1 cellular context compared by ENCODE assay signal in genomic region chr16:11742536-11743307, GRCh38.
TF ChIP-seq lines count a peak whose summit lies in the region.

Gene TXNDC11 (minus strand): TSS chr16:11742857. CDS start chr16:11742730, 127 bp downstream.

TF ChIP-seq in K562, 482 proteins besides CTCF, POLR2A, EP300 and RAD21 (continued from another document and continues in another):
- TF ChIP-seq CHAMP1 (IDR thresholded peaks at IDR 0.05), result no peak
- no peak for TF ChIP-seq HDAC6 (IDR thresholded peaks at IDR 0.05; ENCODE audit: low read depth, low read length)
- no peak; the same call in 1 of the 2 replicates for TF ChIP-seq ZNF511 (CRISPR knock-in tag; IDR thresholded peaks at IDR 0.05)
- no peak for TF ChIP-seq RCOR1 (IDR thresholded peaks at IDR 0.05; ENCODE audit: borderline replicate concordance in 1 of 2, low read depth in 2 of 2, low read length in 2 of 2)
- no peak; a peak in 1 of 4 replicates for TF ChIP-seq TBL1XR1 (IDR thresholded peaks at IDR 0.05; ENCODE audit: low read length in 2 of 2)
- peak; percentile 47; the same call in 1 of the 2 replicates for TF ChIP-seq MBD2 (IDR thresholded peaks at IDR 0.05; ENCODE audit: borderline replicate concordance, low read depth)
- peak; percentile 73 for TF ChIP-seq KDM2B (CRISPR knock-in tag; IDR thresholded peaks at IDR 0.05)
- no peak for TF ChIP-seq BRCA1 (IDR thresholded peaks at IDR 0.05)
- no peak for TF ChIP-seq BRCA1 (CRISPR knock-in tag; IDR thresholded peaks at IDR 0.05)
- TF ChIP-seq ATF1 (CRISPR knock-in tag; IDR thresholded peaks at IDR 0.05), result no peak; the same call in 1 of the 2 replicates
- peak; percentile 93 for TF ChIP-seq ATF1 (tag; IDR thresholded peaks at IDR 0.05)
- TF ChIP-seq EP400 (IDR thresholded peaks at IDR 0.05), result peak; percentile 39
- no peak for TF ChIP-seq ZNF445 (CRISPR knock-in tag; IDR thresholded peaks at IDR 0.05; ENCODE audit: low read depth)
- TF ChIP-seq ZNF175 (CRISPR knock-in tag; IDR thresholded peaks at IDR 0.05; ENCODE audit: low read depth), result no peak; the same call in 1 of the 2 replicates
- TF ChIP-seq E4F1 (CRISPR knock-in tag; IDR thresholded peaks at IDR 0.05; ENCODE audit: borderline replicate concordance), result no peak
- 0 out of 2 replicates have a peak, but pooled peaks have one; percentile 25 for TF ChIP-seq HNRNPL (IDR thresholded peaks at IDR 0.05; ENCODE audit: low read depth, low read length)
- TF ChIP-seq FOXP1 (CRISPR knock-in tag; IDR thresholded peaks at IDR 0.05), result 0 out of 2 replicates have a peak, but pooled peaks have one; percentile 54
- TF ChIP-seq ZSCAN32 (CRISPR knock-in tag; IDR thresholded peaks at IDR 0.05), result no peak
- TF ChIP-seq HNRNPLL (IDR thresholded peaks at IDR 0.05; ENCODE audit: low read depth, low read length, poor library complexity, severe bottlenecking), result peak; percentile 97
- peak; percentile 94 for TF ChIP-seq CXXC5 (CRISPR knock-in tag; IDR thresholded peaks at IDR 0.05)
- TF ChIP-seq MTA1 (IDR thresholded peaks at IDR 0.05; ENCODE audit: borderline replicate concordance), result 0 out of 2 replicates have a peak, but pooled peaks have one; percentile 10
- peak; percentile 94 for TF ChIP-seq ZFX (CRISPR knock-in tag; IDR thresholded peaks at IDR 0.05)
- peak; percentile 51; the same call in 1 of the 2 replicates for TF ChIP-seq ESRRA (IDR thresholded peaks at IDR 0.05; ENCODE audit: borderline replicate concordance, low read depth)
- TF ChIP-seq NCOA6 (IDR thresholded peaks at IDR 0.05), result no peak
- no peak for TF ChIP-seq ZNF609 (CRISPR knock-in tag; IDR thresholded peaks at IDR 0.05; ENCODE audit: borderline replicate concordance)
- TF ChIP-seq RBM17 (IDR thresholded peaks at IDR 0.05; ENCODE audit: borderline replicate concordance, low read depth, low read length), result no peak
- 0 out of 2 replicates have a peak, but pooled peaks have one; percentile 4 for TF ChIP-seq ZNF12 (CRISPR knock-in tag; IDR thresholded peaks at IDR 0.05)
- TF ChIP-seq ZNF512 (tag; IDR thresholded peaks at IDR 0.05), result no peak
- TF ChIP-seq ZBTB12 (CRISPR knock-in tag; IDR thresholded peaks at IDR 0.05), result no peak
- peak; percentile 86 for TF ChIP-seq ZBTB7A (IDR thresholded peaks at IDR 0.05; ENCODE audit: borderline replicate concordance, control insufficient read depth, low read depth, low read length)
- no peak for TF ChIP-seq SPI1 (IDR thresholded peaks at IDR 0.05; ENCODE audit: borderline replicate concordance, low read depth, low read length)
- peak; percentile 61 for TF ChIP-seq NR2C1 (IDR thresholded peaks at IDR 0.05)
- peak; percentile 68 for TF ChIP-seq NR2C1 (tag; IDR thresholded peaks at IDR 0.05)
- peak; percentile 94 for TF ChIP-seq KLF1 (tag; IDR thresholded peaks at IDR 0.05)
- TF ChIP-seq JUND (IDR thresholded peaks at IDR 0.05; ENCODE audit: borderline replicate concordance, low read depth, low read length), result peak; percentile 52; the same call in 1 of the 2 replicates
- TF ChIP-seq JUND (tag; IDR thresholded peaks at IDR 0.05; ENCODE audit: borderline replicate concordance, low read depth, low read length), result no peak; the same call in 2 of the 3 replicates
- no peak for TF ChIP-seq FOXA1 (IDR thresholded peaks at IDR 0.05; ENCODE audit: borderline replicate concordance)
- TF ChIP-seq MTA3 (IDR thresholded peaks at IDR 0.05; ENCODE audit: borderline replicate concordance), result peak; percentile 86
- no peak; the same call in 1 of the 2 replicates for TF ChIP-seq PML (IDR thresholded peaks at IDR 0.05; ENCODE audit: low read length)
- peak; percentile 72 for TF ChIP-seq CTBP1 (IDR thresholded peaks at IDR 0.05; ENCODE audit: borderline replicate concordance)
- peak; percentile 69 for TF ChIP-seq MEIS2 (IDR thresholded peaks at IDR 0.05; ENCODE audit: partially characterized antibody)
- no peak for TF ChIP-seq ETV1 (tag; conservative IDR thresholded peaks at IDR 0.05; ENCODE audit: low read depth)
- TF ChIP-seq E2F4 (CRISPR knock-in tag; IDR thresholded peaks at IDR 0.05; ENCODE audit: low read depth), result no peak
- TF ChIP-seq ARID4B (CRISPR knock-in tag; IDR thresholded peaks at IDR 0.05), result 0 out of 2 replicates have a peak, but pooled peaks have one; percentile 52
- TF ChIP-seq HDGF (IDR thresholded peaks at IDR 0.05), result peak; percentile 77; the same call in 1 of the 2 replicates
- no peak for TF ChIP-seq ZFP1 (CRISPR knock-in tag; IDR thresholded peaks at IDR 0.05)
- peak; percentile 89 for TF ChIP-seq GATAD2B (IDR thresholded peaks at IDR 0.05; ENCODE audit: borderline replicate concordance)
